21 cellular contexts compared by ENCODE assay signal in genomic region chr5:126674145-126674544, GRCh38.
DNase-seq lines count a peak whose midpoint lies in the region; ATAC-seq and TF ChIP-seq lines count a peak whose summit lies in the region.
"Had no signal": no experiment of that assay in that cellular context is flagged by ENCODE, and none has a peak within 500 bp of the region (broad histone marks: within the 10 kb centered on the region; RNA-seq: fewer than 3 reads in every experiment).

No MANE protein-coding gene starts in this region.

- no peaks in the 10 kb centered on the region for H3K27me3 Mint-ChIP-seq in endodermal cell (ENCODE audit: insufficient read depth)
- no peaks in the 10 kb centered on the region for H3K27me3 Mint-ChIP-seq in activated CD8-positive, alpha-beta T cell treated with anti-CD3 and anti-CD28 coated beads for 36 hours
- H3K27me3 Mint-ChIP-seq: CD4-positive, alpha-beta T cell had no signal

- H3K9me3 ChIP-seq in endodermal cell (ENCODE audit: control insufficient read depth, low read length) (peaks cover 3% of the 10 kb centered on the region), mucosa of rectum (ENCODE audit: control insufficient read depth in 2 of 2, low read length in 2 of 2) (peaks cover 3% of the 10 kb centered on the region in 2 donors)
- H3K9me3 ChIP-seq: BE2C, SK-N-SH had no signal

- H3K9me3 Mint-ChIP-seq in endodermal cell = peaks cover 8% of the 10 kb centered on the region
- no peaks in the 10 kb centered on the region for H3K9me3 Mint-ChIP-seq in activated CD8-positive, alpha-beta T cell treated with anti-CD3 and anti-CD28 coated beads for 36 hours
- H3K9me3 Mint-ChIP-seq: CD4-positive, alpha-beta T cell had no signal

- H3K27ac ChIP-seq in endodermal cell (ENCODE audit: low read depth, low read length) = no peak overlapping the region
- H3K27ac ChIP-seq in mucosa of rectum (ENCODE audit: low read depth in 2 of 2, low read length in 2 of 2) = peak overlapping the region; percentile 72 to 81
- H3K27ac ChIP-seq: 22Rv1 had no signal

- H3K4me3 ChIP-seq in endodermal cell (ENCODE audit: low read length) (no peak overlapping the region), mucosa of rectum (ENCODE audit: low read length in 2 of 2) (peak overlapping the region; percentile 71 to 73)

- CTCF ChIA-PET in activated CD8-positive, alpha-beta T cell treated with anti-CD3 and anti-CD28 coated beads for 36 hours (lab: Charles Lee) = interaction anchor here (1.4 to 13.6 kb wide), 4 partner anchors 104 to 138 kb away, joined by 3 to 277 read pairs (median 20); partner anchors contain the start of gene LMNB1

- no peak for TF ChIP-seq CTCF in endodermal cell (conservative IDR thresholded peaks at IDR 0.05)
- TF ChIP-seq CTCF in activated CD8-positive, alpha-beta T cell treated with anti-CD3 and anti-CD28 coated beads for 36 hours (IDR thresholded peaks at IDR 0.05) = no peak

- DNase-seq in DMS53 (lab: John Stamatoyannopoulos, UW) (peak; percentile 18), DMS53 treated with DMSO at 0.1 percent for 48 hours (lab: John Stamatoyannopoulos, UW; ENCODE audit: unreplicated experiment) (no peak), NCI-H69 (lab: John Stamatoyannopoulos, UW) (peak; percentile 74), endodermal cell (peak; percentile 85), NCI-H146 treated with DMSO at 0.1 percent for 48 hours (lab: John Stamatoyannopoulos, UW; ENCODE audit: unreplicated experiment) (no peak), NOMO-1 (lab: John Stamatoyannopoulos, UW; ENCODE audit: unreplicated experiment in 2 of 2) (no peak)
- DNase-seq in activated CD8-positive, alpha-beta T cell treated with anti-CD3 and anti-CD28 coated beads for 36 hours = no peak
- DNase-seq: BE2C; Calu3; CD4-positive, alpha-beta T cell; DMS79; GF-D8; IMR-90; Kasumi-1; NCI-H1105 treated with DMSO at 0.1 percent for 48 hours; NCI-H187; NCI-H446; SHP77; SK-N-SH had no signal

- WGBS in endodermal cell (ENCODE audit: insufficient coverage in 1 of 2, insufficient read length in 1 of 2), 2 experiments = 50 to 67% methylated on average over 6 to 7 of the region's 7 CpGs

- no peaks in the 10 kb centered on the region for H3K4me1 ChIP-seq in endodermal cell (ENCODE audit: control insufficient read depth, insufficient read depth, low read length)
- peaks cover 3 to 16% of the 10 kb centered on the region in 2 donors for H3K4me1 ChIP-seq in mucosa of rectum (ENCODE audit: control insufficient read depth in 2 of 2, insufficient read depth in 2 of 2, low read length in 2 of 2)
- H3K4me1 ChIP-seq: BE2C had no signal

- POLR2A ChIA-PET in activated CD8-positive, alpha-beta T cell treated with anti-CD3 and anti-CD28 coated beads for 36 hours (lab: Charles Lee) = interaction anchor here (8.1 kb wide), 1 partner anchor 105 kb away, joined by 62 read pairs; the partner anchor contains the start of gene LMNB1

- peak overlapping the region; percentile 31 for H3K4me3 Mint-ChIP-seq in endodermal cell
- H3K4me3 Mint-ChIP-seq in activated CD8-positive, alpha-beta T cell treated with anti-CD3 and anti-CD28 coated beads for 36 hours = no peak overlapping the region
- H3K4me3 Mint-ChIP-seq: CD4-positive, alpha-beta T cell had no signal

- no peak for ATAC-seq in activated CD8-positive, alpha-beta T cell treated with anti-CD3 and anti-CD28 coated beads for 36 hours

- peaks cover 28% of the 10 kb centered on the region for H3K4me1 Mint-ChIP-seq in endodermal cell
- H3K4me1 Mint-ChIP-seq in activated CD8-positive, alpha-beta T cell treated with anti-CD3 and anti-CD28 coated beads for 36 hours (ENCODE audit: low read depth) = peaks cover 3% of the 10 kb centered on the region

- peak overlapping the region; percentile 22 for H3K27ac Mint-ChIP-seq in endodermal cell
- no peak overlapping the region for H3K27ac Mint-ChIP-seq in activated CD8-positive, alpha-beta T cell treated with anti-CD3 and anti-CD28 coated beads for 36 hours
- H3K27ac Mint-ChIP-seq: CD4-positive, alpha-beta T cell had no signal

- H3K36me3 ChIP-seq in endodermal cell (ENCODE audit: control insufficient read depth, insufficient read depth, low read length) (no peaks in the 10 kb centered on the region), mucosa of rectum (ENCODE audit: control insufficient read depth in 2 of 2, insufficient read depth in 2 of 2, low read length in 2 of 2) (no peaks in the 10 kb centered on the region)
- H3K36me3 ChIP-seq: BE2C had no signal

- intact Hi-C loops in activated CD8-positive, alpha-beta T cell treated with anti-CD3 and anti-CD28 coated beads for 36 hours (cut with micrococcal nuclease) = no loop called here

- no peak overlapping the region for H3K9ac ChIP-seq in endodermal cell (ENCODE audit: extremely low read depth, low read length, poor library complexity, severe bottlenecking)
- peak overlapping the region; percentile 47 to 68 for H3K9ac ChIP-seq in mucosa of rectum (ENCODE audit: low read depth in 1 of 2, low read length in 2 of 2)
- H3K9ac ChIP-seq: SK-N-SH had no signal

- peaks cover 3% of the 10 kb centered on the region for H3K36me3 Mint-ChIP-seq in endodermal cell (ENCODE audit: low read depth)
- H3K36me3 Mint-ChIP-seq in activated CD8-positive, alpha-beta T cell treated with anti-CD3 and anti-CD28 coated beads for 36 hours (ENCODE audit: low read depth) = no peaks in the 10 kb centered on the region

- no peaks in the 10 kb centered on the region for H3K27me3 ChIP-seq in endodermal cell (ENCODE audit: control insufficient read depth, insufficient read depth, low read length, poor library complexity, severe bottlenecking)
- no peaks in the 10 kb centered on the region for H3K27me3 ChIP-seq in mucosa of rectum (ENCODE audit: control insufficient read depth in 2 of 2, insufficient read depth in 2 of 2, low read length in 2 of 2)
- H3K27me3 ChIP-seq: BE2C had no signal

Comparison
In these comparisons a context has a peak if more than half of its experiments do, and no peak if none do; other contexts are left out.
1. DNase-seq: peak in DMS53 (single experiment), NCI-H69 (single experiment) and endodermal cell (single experiment); none in DMS53 treated with DMSO at 0.1 percent for 48 hours (single experiment), NCI-H146 treated with DMSO at 0.1 percent for 48 hours (single experiment), NOMO-1 (0 of 2) and activated CD8-positive, alpha-beta T cell treated with anti-CD3 and anti-CD28 coated beads for 36 hours (single experiment).